1 cellular context compared by ENCODE assay signal in the genomic region with DNA sequence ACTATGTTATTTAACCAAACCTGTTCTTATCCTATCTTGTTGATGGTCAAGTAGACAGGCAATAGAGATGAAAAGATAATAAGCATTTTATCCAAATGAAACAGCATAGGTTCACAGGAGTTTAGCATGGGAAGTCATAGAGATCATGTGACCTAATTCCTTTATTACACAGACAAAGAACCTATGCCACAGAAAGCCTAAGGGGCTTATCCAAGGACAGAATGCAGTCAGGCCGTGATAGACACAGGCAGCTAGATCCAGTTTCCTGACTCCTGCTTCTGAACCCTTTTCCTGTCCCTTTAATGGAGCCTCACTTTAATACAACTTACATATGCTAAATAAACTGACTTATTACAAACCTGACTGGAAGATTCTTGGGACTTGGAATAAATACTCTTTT.
TF ChIP-seq lines count a peak whose summit lies in the region.

No MANE protein-coding gene starts in this region.

TF ChIP-seq in A549, 52 proteins besides CTCF, POLR2A, EP300 and RAD21 (continued from another document):
- TF ChIP-seq, protein P1, sequence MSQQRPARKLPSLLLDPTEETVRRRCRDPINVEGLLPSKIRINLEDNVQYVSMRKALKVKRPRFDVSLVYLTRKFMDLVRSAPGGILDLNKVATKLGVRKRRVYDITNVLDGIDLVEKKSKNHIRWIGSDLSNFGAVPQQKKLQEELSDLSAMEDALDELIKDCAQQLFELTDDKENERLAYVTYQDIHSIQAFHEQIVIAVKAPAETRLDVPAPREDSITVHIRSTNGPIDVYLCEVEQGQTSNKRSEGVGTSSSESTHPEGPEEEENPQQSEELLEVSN (IDR thresholded peaks at IDR 0.05; ENCODE audit: borderline replicate concordance, low read depth) = no peak
- TF ChIP-seq PHF8 (IDR thresholded peaks at IDR 0.05; ENCODE audit: borderline replicate concordance, low read depth) (no peak), CBX8 (IDR thresholded peaks at IDR 0.05) (no peak), SREBF2 (IDR thresholded peaks at IDR 0.05) (no peak), RCOR1 (IDR thresholded peaks at IDR 0.05; ENCODE audit: low read depth, low read length) (no peak), HEYL (CRISPR knock-in tag; IDR thresholded peaks at IDR 0.05) (no peak), KDM1A (IDR thresholded peaks at IDR 0.05; ENCODE audit: low read depth) (no peak)
- TF ChIP-seq, protein P2, sequence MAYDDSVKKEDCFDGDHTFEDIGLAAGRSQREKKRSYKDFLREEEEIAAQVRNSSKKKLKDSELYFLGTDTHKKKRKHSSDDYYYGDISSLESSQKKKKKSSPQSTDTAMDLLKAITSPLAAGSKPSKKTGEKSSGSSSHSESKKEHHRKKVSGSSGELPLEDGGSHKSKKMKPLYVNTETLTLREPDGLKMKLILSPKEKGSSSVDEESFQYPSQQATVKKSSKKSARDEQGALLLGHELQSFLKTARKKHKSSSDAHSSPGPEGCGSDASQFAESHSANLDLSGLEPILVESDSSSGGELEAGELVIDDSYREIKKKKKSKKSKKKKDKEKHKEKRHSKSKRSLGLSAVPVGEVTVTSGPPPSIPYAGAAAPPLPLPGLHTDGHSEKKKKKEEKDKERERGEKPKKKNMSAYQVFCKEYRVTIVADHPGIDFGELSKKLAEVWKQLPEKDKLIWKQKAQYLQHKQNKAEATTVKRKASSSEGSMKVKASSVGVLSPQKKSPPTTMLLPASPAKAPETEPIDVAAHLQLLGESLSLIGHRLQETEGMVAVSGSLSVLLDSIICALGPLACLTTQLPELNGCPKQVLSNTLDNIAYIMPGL (CRISPR knock-in tag; IDR thresholded peaks at IDR 0.05; ENCODE audit: borderline replicate concordance) = no peak
- TF ChIP-seq, protein P3, sequence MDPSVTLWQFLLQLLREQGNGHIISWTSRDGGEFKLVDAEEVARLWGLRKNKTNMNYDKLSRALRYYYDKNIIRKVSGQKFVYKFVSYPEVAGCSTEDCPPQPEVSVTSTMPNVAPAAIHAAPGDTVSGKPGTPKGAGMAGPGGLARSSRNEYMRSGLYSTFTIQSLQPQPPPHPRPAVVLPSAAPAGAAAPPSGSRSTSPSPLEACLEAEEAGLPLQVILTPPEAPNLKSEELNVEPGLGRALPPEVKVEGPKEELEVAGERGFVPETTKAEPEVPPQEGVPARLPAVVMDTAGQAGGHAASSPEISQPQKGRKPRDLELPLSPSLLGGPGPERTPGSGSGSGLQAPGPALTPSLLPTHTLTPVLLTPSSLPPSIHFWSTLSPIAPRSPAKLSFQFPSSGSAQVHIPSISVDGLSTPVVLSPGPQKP (IDR thresholded peaks at IDR 0.05; ENCODE audit: low read depth, low read length) = no peak
